11 cellular contexts compared by ENCODE assay signal in the genomic region with DNA sequence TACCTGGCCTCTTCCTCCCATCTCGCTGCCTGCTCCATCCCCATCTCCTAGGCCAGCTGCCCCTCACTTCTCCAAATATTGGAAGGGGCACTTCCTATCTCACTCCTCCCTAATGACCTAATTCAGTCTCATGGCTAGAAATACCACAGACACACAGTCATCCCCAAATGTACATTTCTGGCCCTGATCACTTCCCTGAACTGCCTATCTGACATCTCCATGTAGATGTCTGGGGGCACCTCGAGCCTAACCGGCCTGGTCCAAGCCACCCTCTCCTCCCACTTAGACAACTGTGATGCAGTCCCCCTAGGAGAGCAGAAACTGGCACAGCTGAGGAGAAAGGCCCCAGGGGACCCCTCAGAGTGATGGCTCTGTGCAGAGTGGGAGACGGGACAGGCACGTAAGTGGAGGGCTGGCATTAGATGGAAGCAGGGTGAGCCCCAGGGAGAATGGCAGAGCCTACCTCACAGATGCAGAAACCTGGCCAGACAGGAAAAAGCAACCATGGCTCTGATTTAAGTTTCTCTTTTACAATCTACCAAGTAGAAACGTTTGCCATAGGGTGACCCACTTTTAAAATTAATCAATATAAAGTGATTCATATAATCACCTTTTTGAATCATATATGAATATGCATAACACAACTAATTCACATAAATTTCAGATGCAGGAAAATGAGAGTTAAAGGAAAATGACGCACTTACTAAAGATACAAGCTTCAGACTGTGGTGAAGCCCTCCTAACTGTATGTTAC. TPM values are rescaled to one million over a fixed set of nuclear protein-coding genes. Genes with fewer than 3 reads are reported as not detected.
DNase-seq lines count a peak whose midpoint lies in the region; ATAC-seq, FAIRE-seq and TF ChIP-seq lines count a peak whose summit lies in the region.
"Had no signal": no experiment of that assay in that cellular context is flagged by ENCODE, and none has a peak within 500 bp of the region (broad histone marks: within the 10 kb centered on the region; RNA-seq: fewer than 3 reads in every experiment).

No MANE protein-coding gene starts in this region.

- no peaks in the 10 kb centered on the region for H3K27me3 Mint-ChIP-seq in CD14-positive monocyte (ENCODE audit: low read depth in 3 of 3)
- no peaks in the 10 kb centered on the region for H3K27me3 Mint-ChIP-seq in astrocyte (ENCODE audit: low read depth, unreplicated experiment)

- POLR2A ChIA-PET in HEK293 (lab: Yijun Ruan, JAX), result no interaction called here

- no peaks in the 10 kb centered on the region for H3K27me3 ChIP-seq in astrocyte (ENCODE audit: insufficient read depth, low read length)
- H3K27me3 ChIP-seq: body of pancreas had no signal

- H2AFZ ChIP-seq in astrocyte (ENCODE audit: low read depth, low read length), result no peak overlapping the region

- peak overlapping the region; percentile 64 for H3K4me2 ChIP-seq in astrocyte (ENCODE audit: low read length)

- no peak overlapping the region for H3K4me3 ChIP-seq in HEK293 (ENCODE audit: low read depth, low read length)
- no peak overlapping the region for H3K4me3 ChIP-seq in astrocyte (ENCODE audit: insufficient read depth, low read depth, low read length)
- no peak overlapping the region for H3K4me3 ChIP-seq in mesodermal cell (ENCODE audit: extremely low read depth, insufficient read depth, low read length, poor library complexity, severe bottlenecking)
- H3K4me3 ChIP-seq: body of pancreas, thoracic aorta had no signal

- H3K27ac Mint-ChIP-seq in CD14-positive monocyte (peak overlapping the region in 6 of 7 donors; percentile 6 to 77 (median 62)), astrocyte (ENCODE audit: unreplicated experiment) (peak overlapping the region; percentile 63)

- ATAC-seq in left ventricle myocardium superior (no peak), GM19397 (IDR thresholded peaks at IDR 0.05; ENCODE audit: unreplicated experiment) (no peak), GM19463 (IDR thresholded peaks at IDR 0.05; ENCODE audit: unreplicated experiment) (no peak)

- no peak for FAIRE-seq in astrocyte (lab: Jason Lieb, UNC)
- FAIRE-seq: GM18507 had no signal

- intact Hi-C loops in CD14-positive monocyte (cut with micrococcal nuclease), result no loop called here
- intact Hi-C loops in left ventricle myocardium superior (cut with micrococcal nuclease), result no loop called here

- TF ChIP-seq CTCF in CD14-positive monocyte (IDR thresholded peaks at IDR 0.05), result no peak
- TF ChIP-seq CTCF in HEK293 (tag by site-specific recombination; IDR thresholded peaks at IDR 0.05), result no peak
- TF ChIP-seq CTCF in astrocyte (IDR thresholded peaks at IDR 0.05; ENCODE audit: insufficient read depth, low read depth, low read length), result no peak

- DNase-seq in CD14-positive monocyte (ENCODE audit: low spot score) (no peak), astrocyte (ENCODE audit: low read depth) (peak; percentile 65), left ventricle myocardium superior (no peak)
- no peak for DNase-seq in stimulated activated CD4-positive, alpha-beta T cell treated with anti-CD3 and anti-CD28 coated beads, Interleukin-1b, Interleukin-23, amount 100 ng/mL, for 48 hours
- DNase-seq: body of pancreas had no signal

- H3K9me3 Mint-ChIP-seq in CD14-positive monocyte (no peaks in the 10 kb centered on the region), astrocyte (ENCODE audit: unreplicated experiment) (no peaks in the 10 kb centered on the region)

- H3K9ac ChIP-seq in astrocyte (ENCODE audit: low read length), result peak overlapping the region; percentile 33

- no peak overlapping the region for H3K4me3 Mint-ChIP-seq in CD14-positive monocyte
- H3K4me3 Mint-ChIP-seq in astrocyte (ENCODE audit: unreplicated experiment), result no peak overlapping the region

- WGBS in mesodermal cell (ENCODE audit: insufficient coverage in 2 of 2), 2 experiments, result 88 to 92% methylated on average over 4 of the region's 7 CpGs

- H3K36me3 ChIP-seq in HEK293 (ENCODE audit: control insufficient read depth in 2 of 2, insufficient read depth in 1 of 2, low read length in 2 of 2) (peaks cover 0 to 10% of the 10 kb centered on the region in 2 experiments; a peak in 2 of 3 replicates), astrocyte (ENCODE audit: insufficient read depth, low read length) (no peaks in the 10 kb centered on the region), mesodermal cell (ENCODE audit: control insufficient read depth, insufficient read depth, low read length) (peaks cover 24% of the 10 kb centered on the region)
- H3K36me3 ChIP-seq: thoracic aorta had no signal

- H3K4me1 ChIP-seq in HEK293 (ENCODE audit: control insufficient read depth, insufficient read depth, low read length) (peaks cover 8% of the 10 kb centered on the region), astrocyte (ENCODE audit: insufficient read depth, low read length) (peaks cover 43% of the 10 kb centered on the region), mesodermal cell (ENCODE audit: control insufficient read depth, insufficient read depth, low read length, poor library complexity, severe bottlenecking) (peaks cover 55% of the 10 kb centered on the region)

- H3K27ac ChIP-seq in HEK293 (ENCODE audit: extremely low read depth, low read depth, low read length) (no peak overlapping the region), astrocyte (ENCODE audit: low read depth, low read length) (peak overlapping the region; percentile 37), mesodermal cell (ENCODE audit: low read depth, low read length, severe bottlenecking) (peak overlapping the region; percentile 77)
- H3K27ac ChIP-seq: body of pancreas, thoracic aorta had no signal

- CTCF ChIA-PET in HEK293 (lab: Yijun Ruan, JAX), result interaction anchor here (1.1 to 1.3 kb wide), 2 partner anchors 19 to 21 kb away, joined by 4 to 6 read pairs; no protein-coding TSS in a partner anchor

- peaks cover 65% of the 10 kb centered on the region for H3K4me1 Mint-ChIP-seq in CD14-positive monocyte
- peaks cover 59% of the 10 kb centered on the region for H3K4me1 Mint-ChIP-seq in astrocyte (ENCODE audit: low read depth, unreplicated experiment)

- H3K36me3 Mint-ChIP-seq in CD14-positive monocyte (peaks cover 19 to 27% of the 10 kb centered on the region in 2 donors), astrocyte (ENCODE audit: low read depth, unreplicated experiment) (peaks cover 5% of the 10 kb centered on the region)

- H3K9me3 ChIP-seq in HEK293 (ENCODE audit: control insufficient read depth, insufficient read depth, low read depth, low read length), result no peaks in the 10 kb centered on the region
- H3K9me3 ChIP-seq in astrocyte (ENCODE audit: insufficient read depth, low read depth, low read length), result no peaks in the 10 kb centered on the region
- no peaks in the 10 kb centered on the region for H3K9me3 ChIP-seq in mesodermal cell (ENCODE audit: control insufficient read depth, low read length)
- H3K9me3 ChIP-seq: body of pancreas, thoracic aorta had no signal

- peaks cover 98% of the 10 kb centered on the region for H4K20me1 ChIP-seq in astrocyte (ENCODE audit: insufficient read depth, low read length)

- H3K79me2 ChIP-seq in astrocyte (ENCODE audit: insufficient read depth, low read length), result peaks cover 99% of the 10 kb centered on the region

TF ChIP-seq in HEK293, 187 proteins besides CTCF, POLR2A, EP300 and RAD21:
- 0 out of 2 replicates have a peak, but pooled peaks have one; percentile 23 for TF ChIP-seq ZNF600 (tag by site-specific recombination; IDR thresholded peaks at IDR 0.05)
- TF ChIP-seq ZEB2 (tag by site-specific recombination; IDR thresholded peaks at IDR 0.05), result 0 out of 2 replicates have a peak, but pooled peaks have one; percentile 28
- TF ChIP-seq, protein P1, sequence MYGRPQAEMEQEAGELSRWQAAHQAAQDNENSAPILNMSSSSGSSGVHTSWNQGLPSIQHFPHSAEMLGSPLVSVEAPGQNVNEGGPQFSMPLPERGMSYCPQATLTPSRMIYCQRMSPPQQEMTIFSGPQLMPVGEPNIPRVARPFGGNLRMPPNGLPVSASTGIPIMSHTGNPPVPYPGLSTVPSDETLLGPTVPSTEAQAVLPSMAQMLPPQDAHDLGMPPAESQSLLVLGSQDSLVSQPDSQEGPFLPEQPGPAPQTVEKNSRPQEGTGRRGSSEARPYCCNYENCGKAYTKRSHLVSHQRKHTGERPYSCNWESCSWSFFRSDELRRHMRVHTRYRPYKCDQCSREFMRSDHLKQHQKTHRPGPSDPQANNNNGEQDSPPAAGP (tag by site-specific recombination; IDR thresholded peaks at IDR 0.05), result peak; percentile 43
- TF ChIP-seq ZNF37A (tag by site-specific recombination; IDR thresholded peaks at IDR 0.05), result no peak
- TF ChIP-seq ZNF623 (tag by site-specific recombination; IDR thresholded peaks at IDR 0.05), result no peak
- TF ChIP-seq ZNF366 (tag by site-specific recombination; conservative IDR thresholded peaks at IDR 0.05), result peak; percentile 61
- peak; percentile 75 for TF ChIP-seq ZBTB17 (tag by site-specific recombination; IDR thresholded peaks at IDR 0.05)
- TF ChIP-seq PRDM1 (tag by site-specific recombination; IDR thresholded peaks at IDR 0.05), result peak; percentile 35; the same call in 1 of the 2 replicates

RNA-seq across cellular contexts. Expression of a gene that starts 22.1 kb away (rescaled TPM):
- polyA plus RNA-seq in CD14-positive monocyte, result under 1 TPM; 0.71 to 0.75 TPM
- total RNA-seq in astrocyte (27.3 and 34.8 TPM in 2 replicates), left ventricle myocardium superior (20.4 TPM)
- 24.2 TPM for polyA plus RNA-seq in mesodermal cell (2013, experiment 1 of 2)
- polyA plus RNA-seq in mesodermal cell (2013, experiment 2 of 2), result 19.2 TPM
